Comparison of ENCODE assay signal across 8 cellular contexts in the genomic region with DNA sequence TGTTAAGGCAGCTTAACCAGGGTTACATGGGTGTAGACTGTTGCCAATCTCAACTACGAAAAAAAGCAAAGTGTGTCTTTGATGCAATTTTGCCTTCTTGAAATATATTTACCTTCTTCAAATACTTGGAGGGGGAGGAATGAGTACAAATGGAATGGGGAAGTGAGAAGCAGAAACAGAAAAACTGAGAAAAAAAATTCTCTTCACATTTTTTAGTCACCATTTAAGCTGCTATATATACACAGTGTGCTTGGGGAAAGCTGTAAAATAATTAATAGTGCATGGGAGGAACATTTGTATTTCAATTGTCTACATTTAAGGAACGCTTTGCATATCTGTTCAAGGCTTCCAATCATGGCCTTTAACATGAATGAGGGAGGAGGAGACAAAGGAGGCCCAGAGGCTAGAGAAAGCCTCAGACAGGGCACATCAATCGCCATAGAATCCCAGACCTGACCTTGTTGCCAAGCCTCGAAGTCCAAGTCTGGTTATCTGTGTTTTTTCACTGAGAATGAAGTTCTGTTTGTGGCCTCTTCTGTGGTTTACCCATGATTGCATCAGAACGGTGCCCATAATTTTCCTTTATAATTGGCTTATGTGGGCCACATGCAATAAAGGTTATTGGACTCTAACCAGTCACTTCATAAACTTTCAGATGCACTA.
DNase-seq lines count a peak whose midpoint lies in the region; ATAC-seq and TF ChIP-seq lines count a peak whose summit lies in the region.

No MANE protein-coding gene starts in this region.

- H3K36me3 Mint-ChIP-seq in activated T-helper 2 cell treated with anti-CD3 and anti-CD28 coated beads, Interferon-gamma antibody, Interleukin-2, Interleukin-4, amounts not matched to agents 10 μg/mL and 5 μg/mL and 100 μg/mL, durations not matched to agents 14 hours and 24 hours and 36 hours (ENCODE audit: low read depth) = no peaks in the 10 kb centered on the region

- no peak overlapping the region for H3K4me3 ChIP-seq in foreskin fibroblast (ENCODE audit: low read depth in 1 of 2, low read length in 2 of 2)
- no peak overlapping the region for H3K4me3 ChIP-seq in spleen

- H3K9me3 Mint-ChIP-seq in activated T-helper 2 cell treated with anti-CD3 and anti-CD28 coated beads, Interferon-gamma antibody, Interleukin-2, Interleukin-4, amounts not matched to agents 10 μg/mL and 5 μg/mL and 100 μg/mL, durations not matched to agents 14 hours and 24 hours and 36 hours = no peaks in the 10 kb centered on the region

- intact Hi-C loops in spleen (cut with DNase I; ENCODE audit: low total_unique reads) = loop anchor here (5.0 to 10.0 kb wide), 2 partner anchors 1149 to 1471 kb away; no protein-coding TSS in a partner anchor
- intact Hi-C loops in activated T-helper 2 cell treated with anti-CD3 and anti-CD28 coated beads, Interferon-gamma antibody, Interleukin-2, Interleukin-4, amounts not matched to agents 10 μg/mL and 5 μg/mL and 100 μg/mL, durations not matched to agents 14 hours and 24 hours and 36 hours (cut with micrococcal nuclease) = loop anchor here (2.0 to 10.0 kb wide), 2 partner anchors 61 to 161 kb away; no protein-coding TSS in a partner anchor

- H3K27ac Mint-ChIP-seq in activated T-helper 2 cell treated with anti-CD3 and anti-CD28 coated beads, Interferon-gamma antibody, Interleukin-2, Interleukin-4, amounts not matched to agents 10 μg/mL and 5 μg/mL and 100 μg/mL, durations not matched to agents 14 hours and 24 hours and 36 hours = no peak overlapping the region

- H3K27me3 ChIP-seq in spleen (replicated peaks in 1 of 7) = no peaks in the 10 kb centered on the region

- no peaks in the 10 kb centered on the region for H3K9me3 ChIP-seq in spleen

- H3K4me1 Mint-ChIP-seq in activated T-helper 2 cell treated with anti-CD3 and anti-CD28 coated beads, Interferon-gamma antibody, Interleukin-2, Interleukin-4, amounts not matched to agents 10 μg/mL and 5 μg/mL and 100 μg/mL, durations not matched to agents 14 hours and 24 hours and 36 hours (ENCODE audit: low read depth) = peaks cover 11% of the 10 kb centered on the region

- H3K36me3 ChIP-seq in spleen = no peaks in the 10 kb centered on the region

- H3K27ac ChIP-seq in spleen = no peak overlapping the region

- no peak for TF ChIP-seq POLR2A in spleen (IDR thresholded peaks at IDR 0.05)

- no peak overlapping the region for H3K4me3 Mint-ChIP-seq in activated T-helper 2 cell treated with anti-CD3 and anti-CD28 coated beads, Interferon-gamma antibody, Interleukin-2, Interleukin-4, amounts not matched to agents 10 μg/mL and 5 μg/mL and 100 μg/mL, durations not matched to agents 14 hours and 24 hours and 36 hours (ENCODE audit: low read depth)

- H3K27me3 Mint-ChIP-seq in activated T-helper 2 cell treated with anti-CD3 and anti-CD28 coated beads, Interferon-gamma antibody, Interleukin-2, Interleukin-4, amounts not matched to agents 10 μg/mL and 5 μg/mL and 100 μg/mL, durations not matched to agents 14 hours and 24 hours and 36 hours (ENCODE audit: low read depth) = peaks cover 10% of the 10 kb centered on the region

- peak; percentile 62 for ATAC-seq in GM18517 (IDR thresholded peaks at IDR 0.05; ENCODE audit: unreplicated experiment)
- ATAC-seq in HG02798 (IDR thresholded peaks at IDR 0.05; ENCODE audit: poor library complexity, unreplicated experiment) = peak; percentile 61
- ATAC-seq in HG03039 (IDR thresholded peaks at IDR 0.05; ENCODE audit: unreplicated experiment) = no peak

- peaks cover 3 to 17% (median 13%) of the 10 kb centered on the region in 6 donors for H3K4me1 ChIP-seq in spleen

- TF ChIP-seq CTCF in foreskin fibroblast (IDR thresholded peaks at IDR 0.05; ENCODE audit: low read depth, low read length) (no peak), spleen (IDR thresholded peaks at IDR 0.05 in 8 of 11, conservative IDR thresholded peaks at IDR 0.05 in 3 of 11) (no peak)

- peak; percentile 9 for DNase-seq in RKO (ENCODE audit: low spot score)
- peak; percentile 16 to 69 for DNase-seq in foreskin fibroblast
- no peak for DNase-seq in spleen
- DNase-seq in activated T-helper 2 cell treated with anti-CD3 and anti-CD28 coated beads, Interferon-gamma antibody, Interleukin-2, Interleukin-4, amounts not matched to agents 10 μg/mL and 5 μg/mL and 100 μg/mL, durations not matched to agents 14 hours and 24 hours and 36 hours (ENCODE audit: low spot score) = no peak
- no peak for DNase-seq in NCI-H2081 (lab: John Stamatoyannopoulos, UW)

- WGBS in spleen, 5 donors = 35 to 46% (median 44%) methylated on average over 5 of the region's 5 CpGs

Comparison
In these comparisons a context has a peak if more than half of its experiments do, and no peak if none do; other contexts are left out.
1. DNase-seq: peak in RKO (single experiment) and foreskin fibroblast (2 of 2); none in spleen (single experiment), activated T-helper 2 cell treated with anti-CD3 and anti-CD28 coated beads, Interferon-gamma antibody, Interleukin-2, Interleukin-4, amounts not matched to agents 10 μg/mL and 5 μg/mL and 100 μg/mL, durations not matched to agents 14 hours and 24 hours and 36 hours (single experiment) and NCI-H2081 (0 of 2).